Comparison of ENCODE assay signal across 1 cellular context in the genomic region with DNA sequence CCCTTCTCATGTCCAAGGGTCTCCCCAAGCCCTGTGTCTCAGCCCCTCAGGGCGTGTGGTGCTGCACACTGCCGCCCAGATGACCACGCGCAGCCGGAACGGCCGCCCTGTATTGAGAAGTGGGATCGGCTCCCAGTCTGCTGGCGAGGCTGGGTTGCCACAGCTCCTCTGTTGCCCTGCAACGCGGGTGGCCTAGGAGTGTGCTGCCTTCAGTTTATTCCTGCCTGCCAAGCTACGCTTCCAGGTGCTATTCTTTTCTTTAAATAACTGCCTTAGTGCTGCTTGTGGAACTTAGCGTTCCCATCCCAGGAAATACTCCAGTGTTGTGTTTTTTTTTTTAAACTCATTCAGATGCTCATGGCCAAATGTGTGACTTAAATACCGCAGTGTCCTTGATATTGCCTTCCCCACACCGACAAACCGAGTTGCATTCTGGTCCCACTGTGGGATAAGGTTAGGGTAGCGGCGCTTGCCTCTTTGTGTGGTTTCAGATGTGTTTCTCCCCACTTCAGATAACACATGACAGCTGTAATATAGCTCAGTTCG.
TF ChIP-seq lines count a peak whose summit lies in the region.

No MANE protein-coding gene starts in this region.

TF ChIP-seq in GM12878, 131 proteins besides CTCF, POLR2A, EP300 and RAD21:
- TF ChIP-seq RUNX3 (IDR thresholded peaks at IDR 0.05; ENCODE audit: low read length) (peak; percentile 10; the same call in 1 of the 2 replicates), TCF7 (IDR thresholded peaks at IDR 0.05; ENCODE audit: borderline replicate concordance) (no peak), ZNF217 (IDR thresholded peaks at IDR 0.05) (no peak), SREBF2 (IDR thresholded peaks at IDR 0.05; ENCODE audit: low read length) (no peak)
